In the genomic region with DNA sequence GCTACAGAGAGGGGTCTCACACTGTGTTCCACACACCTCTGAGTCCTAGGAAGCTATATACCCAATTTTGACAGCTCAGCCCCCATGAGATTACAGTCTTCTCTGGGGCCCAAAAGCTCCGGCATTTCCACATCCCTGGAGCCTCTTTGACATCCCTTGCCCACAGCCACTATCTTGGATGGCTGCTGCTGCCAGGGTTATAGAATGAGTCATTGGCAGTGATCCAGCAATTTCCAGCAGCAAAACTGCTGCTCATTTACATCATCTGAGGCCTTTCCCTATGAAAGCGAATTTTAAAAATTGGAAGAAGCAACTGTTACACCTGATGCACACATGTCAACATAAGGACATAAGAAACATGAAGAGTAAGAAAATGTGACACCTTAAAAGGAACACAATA, we compare ENCODE assay signal across 23 cellular contexts.
DNase-seq lines count a peak whose midpoint lies in the region; ATAC-seq and TF ChIP-seq lines count a peak whose summit lies in the region.
"Had no signal": no experiment of that assay in that cellular context is flagged by ENCODE, and none has a peak within 500 bp of the region (broad histone marks: within the 10 kb centered on the region; RNA-seq: fewer than 3 reads in every experiment).

No MANE protein-coding gene starts in this region.

- DNase-seq in A172 (ENCODE audit: low spot score) (peak; percentile 49), HS-5 (ENCODE audit: low read depth) (peak; percentile 8), astrocyte of the cerebellum (ENCODE audit: low read depth) (peak; percentile 26), foreskin fibroblast (peak; percentile 1), activated gamma-delta T cell (lab: John Stamatoyannopoulos, UW) (no peak)
- DNase-seq in stimulated activated CD4-positive, alpha-beta T cell treated with anti-CD3 and anti-CD28 coated beads, Interleukin-1b, Interleukin-23, amount 100 ng/mL, for 48 hours = no peak
- DNase-seq: activated CD4-positive, alpha-beta T cell treated with anti-CD3 and anti-CD28 coated beads for 1 hour; activated CD8-positive, alpha-beta memory T cell treated with anti-CD3 and anti-CD28 coated beads, Interleukin-2, amount 50 U/mL, for 48 hours; activated naive CD4-positive, alpha-beta T cell treated with anti-CD3 and anti-CD28 coated beads for 36 hours; caudate nucleus; CD8-positive, alpha-beta T cell; GDM1; mucosa of descending colon; NCI-H1436; NCI-H2227 treated with DMSO at 0.1 percent for 48 hours; Right ventricle myocardium superior had no signal

- ATAC-seq in GM21529 (IDR thresholded peaks at IDR 0.05; ENCODE audit: unreplicated experiment) (no peak), GM19035 (IDR thresholded peaks at IDR 0.05; ENCODE audit: unreplicated experiment) (no peak)
- ATAC-seq: A549; CD8-positive, alpha-beta T cell; HCT116; K562; mucosa of descending colon; stimulated activated effector memory CD8-positive, alpha-beta T cell treated with anti-CD3 and anti-CD28 coated beads, Interleukin-12 subunit alpha, Interleukin-12 subunit beta, amount 100 ng/mL, for 72 hours had no signal

- in situ Hi-C loops in astrocyte of the cerebellum (cut with HindIII; ENCODE audit: low sequenced_read_pairs) = no loop called here

- H3K4me3 ChIP-seq in astrocyte of the cerebellum (ENCODE audit: low read depth, low read length) (no peak overlapping the region), foreskin fibroblast (ENCODE audit: low read depth in 1 of 2, low read length in 2 of 2) (no peak overlapping the region)
- H3K4me3 ChIP-seq: A549, K562, mucosa of descending colon, tibial nerve had no signal

- TF ChIP-seq CTCF in astrocyte of the cerebellum (IDR thresholded peaks at IDR 0.05; ENCODE audit: low read depth, low read length, missing control alignments) (no peak), foreskin fibroblast (IDR thresholded peaks at IDR 0.05; ENCODE audit: low read depth, low read length) (no peak)

Comparison
In these comparisons a context has a peak if more than half of its experiments do, and no peak if none do; other contexts are left out.
1. DNase-seq: peak in A172 (single experiment), HS-5 (single experiment), astrocyte of the cerebellum (single experiment) and foreskin fibroblast (2 of 2); none in activated gamma-delta T cell (single experiment) and stimulated activated CD4-positive, alpha-beta T cell treated with anti-CD3 and anti-CD28 coated beads, Interleukin-1b, Interleukin-23, amount 100 ng/mL, for 48 hours (single experiment).